ENCODE assay signal across 12 cellular contexts in genomic region chr9:74500584-74500924, GRCh38. TPM values are rescaled to one million over a fixed set of nuclear protein-coding genes. Genes with fewer than 3 reads are reported as not detected.
DNase-seq lines count a peak whose midpoint lies in the region; ATAC-seq and TF ChIP-seq lines count a peak whose summit lies in the region.
"Had no signal": no experiment of that assay in that cellular context is flagged by ENCODE, and none has a peak within 500 bp of the region (broad histone marks: within the 10 kb centered on the region; RNA-seq: fewer than 3 reads in every experiment).

No MANE protein-coding gene starts in this region.

- no peak for TF ChIP-seq CTCF in coronary artery (IDR thresholded peaks at IDR 0.05)

- peaks cover 39% of the 10 kb centered on the region for H3K27me3 Mint-ChIP-seq in IgD-negative memory B cell
- peaks cover 21% of the 10 kb centered on the region for H3K27me3 Mint-ChIP-seq in memory B cell
- peaks cover 54% of the 10 kb centered on the region for H3K27me3 Mint-ChIP-seq in activated T-cell treated with anti-CD3 and anti-CD28 coated beads, Interleukin-2, amount 50 U/mL, for 72 hours (ENCODE audit: low read depth)

- no peaks in the 10 kb centered on the region for H3K9me3 ChIP-seq in subcutaneous abdominal adipose tissue (ENCODE audit: control insufficient read depth in 5 of 5, low read length in 5 of 5)

- H3K4me1 ChIP-seq in subcutaneous abdominal adipose tissue (ENCODE audit: control insufficient read depth in 5 of 5, insufficient read depth in 5 of 5, low read length in 5 of 5): peaks cover 0 to 43% (median 38%) of the 10 kb centered on the region in 5 donors

- no peak overlapping the region for H3K27ac Mint-ChIP-seq in IgD-negative memory B cell
- H3K27ac Mint-ChIP-seq in memory B cell: no peak overlapping the region
- H3K27ac Mint-ChIP-seq in activated T-cell treated with anti-CD3 and anti-CD28 coated beads, Interleukin-2, amount 50 U/mL, for 72 hours: no peak overlapping the region
- H3K27ac Mint-ChIP-seq: activated CD4-positive, alpha-beta T cell treated with anti-CD3 and anti-CD28 coated beads, Interleukin-2, amount 10 ng/mL, durations not matched to agents 7 days and 5 days; progenitor cell of endocrine pancreas had no signal

- peaks cover 21 to 34% (median 24%) of the 10 kb centered on the region in 5 donors for H3K27me3 ChIP-seq in subcutaneous abdominal adipose tissue (ENCODE audit: control insufficient read depth in 5 of 5, insufficient read depth in 4 of 5, low read length in 5 of 5)

- H3K4me3 Mint-ChIP-seq in IgD-negative memory B cell: peak overlapping the region; percentile 31 to 66 (median 50)
- H3K4me3 Mint-ChIP-seq in memory B cell: peak overlapping the region; percentile 17
- peak overlapping the region in 1 of 2 donors; percentile 77 for H3K4me3 Mint-ChIP-seq in activated T-cell treated with anti-CD3 and anti-CD28 coated beads, Interleukin-2, amount 50 U/mL, for 72 hours
- H3K4me3 Mint-ChIP-seq: activated CD4-positive, alpha-beta T cell treated with anti-CD3 and anti-CD28 coated beads, Interleukin-2, amount 10 ng/mL, durations not matched to agents 7 days and 5 days had no signal

- no peaks in the 10 kb centered on the region for H3K36me3 ChIP-seq in subcutaneous abdominal adipose tissue (ENCODE audit: control insufficient read depth in 5 of 5, insufficient read depth in 5 of 5, low read length in 5 of 5)

- H3K4me1 Mint-ChIP-seq in IgD-negative memory B cell: peaks cover 6 to 20% (median 10%) of the 10 kb centered on the region in 3 donors
- H3K4me1 Mint-ChIP-seq in memory B cell: peaks cover 20% of the 10 kb centered on the region
- H3K4me1 Mint-ChIP-seq in activated T-cell treated with anti-CD3 and anti-CD28 coated beads, Interleukin-2, amount 50 U/mL, for 72 hours (ENCODE audit: low read depth): peaks cover 32% of the 10 kb centered on the region

- H3K4me3 ChIP-seq in coronary artery (peak overlapping the region; percentile 64), subcutaneous abdominal adipose tissue (ENCODE audit: low read depth in 1 of 5, low read length in 5 of 5) (peak overlapping the region; percentile 46 to 94 (median 80))

- no peaks in the 10 kb centered on the region for H3K9me3 Mint-ChIP-seq in IgD-negative memory B cell
- H3K9me3 Mint-ChIP-seq in memory B cell: no peaks in the 10 kb centered on the region
- no peaks in the 10 kb centered on the region for H3K9me3 Mint-ChIP-seq in activated T-cell treated with anti-CD3 and anti-CD28 coated beads, Interleukin-2, amount 50 U/mL, for 72 hours
- H3K9me3 Mint-ChIP-seq: activated CD4-positive, alpha-beta T cell treated with anti-CD3 and anti-CD28 coated beads, Interleukin-2, amount 10 ng/mL, durations not matched to agents 7 days and 5 days had no signal

- ATAC-seq in memory B cell (ENCODE audit: low read depth): no peak
- ATAC-seq in activated T-cell treated with anti-CD3 and anti-CD28 coated beads, Interleukin-2, amount 50 U/mL, for 72 hours (replicated peaks in 1 of 2): no peak

- H3K36me3 Mint-ChIP-seq in IgD-negative memory B cell (no peaks in the 10 kb centered on the region), memory B cell (no peaks in the 10 kb centered on the region)
- peaks cover 5 to 6% of the 10 kb centered on the region in 2 donors for H3K36me3 Mint-ChIP-seq in activated T-cell treated with anti-CD3 and anti-CD28 coated beads, Interleukin-2, amount 50 U/mL, for 72 hours (ENCODE audit: insufficient read depth in 2 of 2)

- DNase-seq in coronary artery (ENCODE audit: low spot score) (no peak), memory B cell (ENCODE audit: low spot score in 2 of 2) (no peak), hippocampal formation (lab: John Stamatoyannopoulos, UW) (no peak)
- DNase-seq in stimulated activated CD4-positive, alpha-beta T cell treated with anti-CD3 and anti-CD28 coated beads, Interleukin-1b, Interleukin-23, amount 100 ng/mL, for 48 hours: no peak
- no peak for DNase-seq in activated T-cell treated with anti-CD3 and anti-CD28 coated beads, Interleukin-2, amount 50 U/mL, for 72 hours
- DNase-seq: activated CD4-positive, alpha-beta T cell treated with anti-CD3 and anti-CD28 coated beads, Interleukin-2, amount 10 ng/mL, durations not matched to agents 7 days and 5 days; activated naive CD4-positive, alpha-beta T cell; NCI-H1092; NCI-H748 treated with DMSO at 0.1 percent for 48 hours had no signal

- H3K27ac ChIP-seq in coronary artery: no peak overlapping the region
- H3K27ac ChIP-seq in subcutaneous abdominal adipose tissue (ENCODE audit: low read depth, low read length): no peak overlapping the region

- H3K9ac ChIP-seq in subcutaneous abdominal adipose tissue (ENCODE audit: low read length in 5 of 5): no peak overlapping the region

RNA-seq across cellular contexts. Expression of gene RORB, which starts 3.4 kb away (rescaled TPM):
- polyA plus RNA-seq in IgD-negative memory B cell: not detected
- under 1 TPM; 0.14 TPM for total RNA-seq in activated T-cell treated with anti-CD3 and anti-CD28 coated beads, Interleukin-2, amount 50 U/mL, for 72 hours
- total RNA-seq: activated CD4-positive, alpha-beta T cell treated with anti-CD3 and anti-CD28 coated beads, Interleukin-2, amount 10 ng/mL, durations not matched to agents 7 days and 5 days; progenitor cell of endocrine pancreas had no signal
